Comparison of ENCODE assay signal across 16 cellular contexts in genomic region chr15:56985871-56986270, GRCh38.
DNase-seq lines count a peak whose midpoint lies in the region; ATAC-seq and TF ChIP-seq lines count a peak whose summit lies in the region.
"Had no signal": no experiment of that assay in that cellular context is flagged by ENCODE, and none has a peak within 500 bp of the region (broad histone marks: within the 10 kb centered on the region; RNA-seq: fewer than 3 reads in every experiment).

No MANE protein-coding gene starts in this region.

- no peak overlapping the region for H3K4me3 ChIP-seq in KMS-11 (IDR thresholded peaks at IDR 0.05; ENCODE audit: insufficient read depth, low read depth, low read length)
- H3K4me3 ChIP-seq: MG63, SJCRH30 had no signal

- H3K27ac ChIP-seq in KMS-11 (no peak overlapping the region), caudate nucleus (ENCODE audit: low read depth, low read length) (peak overlapping the region; percentile 24)
- H3K27ac ChIP-seq: SJCRH30 had no signal

- DNase-seq in activated T-cell treated with anti-CD3 and anti-CD28 coated beads, Interleukin-2, amount 50 U/mL, for 72 hours = no peak
- no peak for DNase-seq in activated T-cell treated with anti-CD3 and anti-CD28 coated beads, Interleukin-2, amount 50 U/mL, for 48 hours
- DNase-seq in caudate nucleus (lab: John Stamatoyannopoulos, UW) = no peak
- DNase-seq in ACHN = no peak
- DNase-seq in islet precursor cell = no peak
- DNase-seq in AG08396 (ENCODE audit: low spot score) = no peak
- DNase-seq: activated CD4-positive, alpha-beta T cell treated with anti-CD3 and anti-CD28 coated beads for 1 hour; activated naive CD4-positive, alpha-beta T cell treated with anti-CD3 and anti-CD28 coated beads, Interleukin-2, amount 50 U/mL, for 16 hours; effector CD4-positive, alpha-beta T cell; MG63; NCI-H1930; nephron progenitor cell; SJCRH30; stimulated activated naive CD4-positive, alpha-beta T cell treated with Interleukin-2 at 50 U/mL for 16 hours had no signal

- no peaks in the 10 kb centered on the region for H4K20me1 ChIP-seq in KMS-11 (ENCODE audit: insufficient read depth)

- H3K4me2 ChIP-seq in KMS-11 = peak overlapping the region; percentile 40

- no peaks in the 10 kb centered on the region; the same call in 1 of the 2 replicates for H3K79me2 ChIP-seq in KMS-11 (ENCODE audit: insufficient read depth, low read depth)

- H2AFZ ChIP-seq in KMS-11 (ENCODE audit: low read depth) = no peak overlapping the region

- H3K4me1 Mint-ChIP-seq in activated T-cell treated with anti-CD3 and anti-CD28 coated beads, Interleukin-2, amount 50 U/mL, for 72 hours (ENCODE audit: low read depth) = peaks cover 61% of the 10 kb centered on the region
- H3K4me1 Mint-ChIP-seq in stimulated activated memory B cell treated with anti-CD40 and anti-IgM and Interleukin-4, amounts not matched to agents 10 μg/mL and 1 μg/mL and 100 μg/mL, for 72 hours = peaks cover 43% of the 10 kb centered on the region

- peaks cover 52% of the 10 kb centered on the region for H3K4me1 ChIP-seq in KMS-11 (ENCODE audit: low read depth, poor library complexity, severe bottlenecking)

- ATAC-seq in activated T-cell treated with anti-CD3 and anti-CD28 coated beads, Interleukin-2, amount 50 U/mL, for 72 hours (replicated peaks in 1 of 2) = peak; percentile 36 to 47
- no peak for ATAC-seq in stimulated activated memory B cell treated with anti-CD40 and anti-IgM and Interleukin-4, amounts not matched to agents 10 μg/mL and 1 μg/mL and 100 μg/mL, for 72 hours

- H3K36me3 ChIP-seq in KMS-11 (ENCODE audit: insufficient read depth) = no peaks in the 10 kb centered on the region
- H3K36me3 ChIP-seq: MG63, SJCRH30 had no signal

- in situ Hi-C loops in ACHN (cut with HindIII; ENCODE audit: low pct_ligation_motif_present, low pct_unique_long_range_greater_than_20kb, low sequenced_read_pairs) = no loop called here

- no peaks in the 10 kb centered on the region for H3K27me3 Mint-ChIP-seq in activated T-cell treated with anti-CD3 and anti-CD28 coated beads, Interleukin-2, amount 50 U/mL, for 72 hours (ENCODE audit: low read depth)
- H3K27me3 Mint-ChIP-seq in stimulated activated memory B cell treated with anti-CD40 and anti-IgM and Interleukin-4, amounts not matched to agents 10 μg/mL and 1 μg/mL and 100 μg/mL, for 72 hours = no peaks in the 10 kb centered on the region

- TF ChIP-seq CTCF in KMS-11 (conservative IDR thresholded peaks at IDR 0.05; ENCODE audit: low read depth, low read length) = no peak

- no peak overlapping the region for H3K9ac ChIP-seq in KMS-11

- no peaks in the 10 kb centered on the region for H3K36me3 Mint-ChIP-seq in activated T-cell treated with anti-CD3 and anti-CD28 coated beads, Interleukin-2, amount 50 U/mL, for 72 hours (ENCODE audit: insufficient read depth in 2 of 2)
- no peaks in the 10 kb centered on the region for H3K36me3 Mint-ChIP-seq in stimulated activated memory B cell treated with anti-CD40 and anti-IgM and Interleukin-4, amounts not matched to agents 10 μg/mL and 1 μg/mL and 100 μg/mL, for 72 hours

- peak overlapping the region; percentile 14 to 75 for H3K4me3 Mint-ChIP-seq in activated T-cell treated with anti-CD3 and anti-CD28 coated beads, Interleukin-2, amount 50 U/mL, for 72 hours
- H3K4me3 Mint-ChIP-seq in stimulated activated memory B cell treated with anti-CD40 and anti-IgM and Interleukin-4, amounts not matched to agents 10 μg/mL and 1 μg/mL and 100 μg/mL, for 72 hours = no peak overlapping the region
- H3K4me3 Mint-ChIP-seq: nephron progenitor cell had no signal

- H3K27ac Mint-ChIP-seq in activated T-cell treated with anti-CD3 and anti-CD28 coated beads, Interleukin-2, amount 50 U/mL, for 72 hours = peak overlapping the region; percentile 75
- H3K27ac Mint-ChIP-seq in stimulated activated memory B cell treated with anti-CD40 and anti-IgM and Interleukin-4, amounts not matched to agents 10 μg/mL and 1 μg/mL and 100 μg/mL, for 72 hours = peak overlapping the region; percentile 17
- H3K27ac Mint-ChIP-seq: nephron progenitor cell had no signal

- H3K9me3 Mint-ChIP-seq in activated T-cell treated with anti-CD3 and anti-CD28 coated beads, Interleukin-2, amount 50 U/mL, for 72 hours = no peaks in the 10 kb centered on the region
- H3K9me3 Mint-ChIP-seq in stimulated activated memory B cell treated with anti-CD40 and anti-IgM and Interleukin-4, amounts not matched to agents 10 μg/mL and 1 μg/mL and 100 μg/mL, for 72 hours = no peaks in the 10 kb centered on the region
- H3K9me3 Mint-ChIP-seq: nephron progenitor cell had no signal

- H3K27me3 ChIP-seq in KMS-11 (ENCODE audit: insufficient read depth, low read depth) = no peaks in the 10 kb centered on the region
- H3K27me3 ChIP-seq: MG63, SJCRH30 had no signal
